Comparison of ENCODE assay signal across 14 cellular contexts in genomic region chr5:150163547-150164059, GRCh38. TPM values are rescaled to one million over a fixed set of nuclear protein-coding genes. Genes with fewer than 3 reads are reported as not detected.
DNase-seq lines count a peak whose midpoint lies in the region; ATAC-seq and TF ChIP-seq lines count a peak whose summit lies in the region.
"Had no signal": no experiment of that assay in that cellular context is flagged by ENCODE, and none has a peak within 500 bp of the region (broad histone marks: within the 10 kb centered on the region; RNA-seq: fewer than 3 reads in every experiment).

No MANE protein-coding gene starts in this region.

- no peaks in the 10 kb centered on the region for H3K9me3 Mint-ChIP-seq in stimulated activated effector memory CD8-positive, alpha-beta T cell treated with anti-CD3 and anti-CD28 coated beads, Interleukin-12 subunit alpha, Interleukin-12 subunit beta, amount 100 ng/mL, for 72 hours

- H3K36me3 ChIP-seq in GM23248 (ENCODE audit: low read depth) (no peaks in the 10 kb centered on the region), right atrium auricular region (no peaks in the 10 kb centered on the region)

- no peaks in the 10 kb centered on the region for H4K20me1 ChIP-seq in GM23248 (ENCODE audit: insufficient read depth)

- H3K27ac ChIP-seq in GM23248 = no peak overlapping the region
- H3K27ac ChIP-seq in right atrium auricular region = peak overlapping the region; percentile 54 to 68

- no peak overlapping the region for H3K9ac ChIP-seq in GM23248

- H3K9me3 ChIP-seq in GM23248 (ENCODE audit: low read depth) (no peaks in the 10 kb centered on the region), right atrium auricular region (no peaks in the 10 kb centered on the region)

- H3K4me1 Mint-ChIP-seq in stimulated activated effector memory CD8-positive, alpha-beta T cell treated with anti-CD3 and anti-CD28 coated beads, Interleukin-12 subunit alpha, Interleukin-12 subunit beta, amount 100 ng/mL, for 72 hours = peaks cover 10% of the 10 kb centered on the region

- H3K27me3 ChIP-seq in GM23248 (replicated peaks; ENCODE audit: insufficient read depth) (no peaks in the 10 kb centered on the region), right atrium auricular region (no peaks in the 10 kb centered on the region)

- H3K79me2 ChIP-seq in GM23248 (ENCODE audit: insufficient read depth) = no peaks in the 10 kb centered on the region

- 24% methylated on average over 13 of the region's 13 CpGs for WGBS in GM23248 (ENCODE audit: low coverage in 1 of 2, low lambda C conversion rate in 2 of 2, missing lambda C conversion rate in 2 of 2), 2 experiments

- no peaks in the 10 kb centered on the region for H3K36me3 Mint-ChIP-seq in stimulated activated effector memory CD8-positive, alpha-beta T cell treated with anti-CD3 and anti-CD28 coated beads, Interleukin-12 subunit alpha, Interleukin-12 subunit beta, amount 100 ng/mL, for 72 hours

- in situ Hi-C loops in GM23248 (cut with MboI) (no loop called here), astrocyte of the spinal cord (cut with HindIII; ENCODE audit: low sequenced_read_pairs) (no loop called here)

- H3K4me2 ChIP-seq in GM23248 (ENCODE audit: unreplicated experiment) = no peak overlapping the region

- H3K4me3 ChIP-seq in GM23248 (no peak overlapping the region), astrocyte of the spinal cord (ENCODE audit: low read depth, low read length) (no peak overlapping the region), right atrium auricular region (no peak overlapping the region)

- H3K9me2 ChIP-seq in GM23248 (ENCODE audit: insufficient read depth) = no peaks in the 10 kb centered on the region

- TF ChIP-seq CTCF in astrocyte of the spinal cord (IDR thresholded peaks at IDR 0.05; ENCODE audit: low read depth, low read length) (peak; percentile 8), right atrium auricular region (IDR thresholded peaks at IDR 0.05) (peak in 1 of 2 donors; percentile 38)

- peaks cover 26% of the 10 kb centered on the region for H3F3A ChIP-seq in GM23248 (ENCODE audit: insufficient read depth)

- H3K27ac Mint-ChIP-seq in stimulated activated effector memory CD8-positive, alpha-beta T cell treated with anti-CD3 and anti-CD28 coated beads, Interleukin-12 subunit alpha, Interleukin-12 subunit beta, amount 100 ng/mL, for 72 hours = peak overlapping the region; percentile 16

- H2AFZ ChIP-seq in GM23248 = 0 out of 2 replicates have a peak overlapping the region, but pooled peaks have one; percentile 44

- ATAC-seq in stimulated activated effector memory CD8-positive, alpha-beta T cell treated with anti-CD3 and anti-CD28 coated beads, Interleukin-12 subunit alpha, Interleukin-12 subunit beta, amount 100 ng/mL, for 72 hours = no peak
- ATAC-seq in HG03442 (IDR thresholded peaks at IDR 0.05; ENCODE audit: unreplicated experiment) = no peak
- ATAC-seq in HG02973 (IDR thresholded peaks at IDR 0.05; ENCODE audit: unreplicated experiment) = no peak

- peaks cover 34% of the 10 kb centered on the region for H3K4me1 ChIP-seq in GM23248 (ENCODE audit: insufficient read depth)
- peaks cover 0 to 56% of the 10 kb centered on the region in 2 donors for H3K4me1 ChIP-seq in right atrium auricular region

- no peak overlapping the region for H3K4me3 Mint-ChIP-seq in stimulated activated effector memory CD8-positive, alpha-beta T cell treated with anti-CD3 and anti-CD28 coated beads, Interleukin-12 subunit alpha, Interleukin-12 subunit beta, amount 100 ng/mL, for 72 hours

- DNase-seq in GM23248 (peak; percentile 65), astrocyte of the spinal cord (ENCODE audit: low read depth, low spot score) (no peak), right atrium auricular region (ENCODE audit: low spot score) (peak; percentile 81), ureter (ENCODE audit: low spot score) (no peak), NCI-H1105 treated with DMSO at 0.1 percent for 48 hours (lab: John Stamatoyannopoulos, UW) (no peak)
- DNase-seq in stimulated activated effector memory CD8-positive, alpha-beta T cell treated with anti-CD3 and anti-CD28 coated beads, Interleukin-12 subunit alpha, Interleukin-12 subunit beta, amount 100 ng/mL, for 72 hours (ENCODE audit: low spot score in 2 of 2) = no peak
- DNase-seq: DMS79, Kasumi-1, SW 1271 had no signal

RNA-seq across cellular contexts. Expression of gene CDX1, which starts 3.0 kb away (rescaled TPM):
- total RNA-seq in GM23248 (2014; rRNA removed; shearing (Covaris generic)) = not detected in 2 replicates
- polyA plus RNA-seq in GM23248 (2016; fragmentation: Nextera tagmentation; extraction: Ambion mirVana) = 0.19 TPM in 1 of 2 replicates, not detected in the other
- total RNA-seq in right atrium auricular region = not detected
- not detected for total RNA-seq in ureter
- total RNA-seq: astrocyte, myocyte, subcutaneous adipose tissue had no signal

RNA-seq across cellular contexts. Expression of gene PDGFRB, which starts 8.0 kb away (rescaled TPM):
- total RNA-seq in GM23248 (2014; rRNA removed; shearing (Covaris generic)) = 189 and 205 TPM in 2 replicates
- polyA plus RNA-seq in GM23248 (2016; fragmentation: Nextera tagmentation; extraction: Ambion mirVana) = 155 and 163 TPM in 2 replicates
- total RNA-seq in right atrium auricular region (10 to 100 TPM; 68.3 to 68.7 TPM), ureter (108 TPM)

RNA-seq across cellular contexts. Expression of gene SLC6A7, which starts 26.3 kb away (rescaled TPM):
- total RNA-seq in GM23248 (2014; rRNA removed; shearing (Covaris generic)) = not detected in 2 replicates
- polyA plus RNA-seq in GM23248 (2016; fragmentation: Nextera tagmentation; extraction: Ambion mirVana) = not detected in 2 replicates
- total RNA-seq in right atrium auricular region (not detected), ureter (0.10 TPM)
- total RNA-seq: astrocyte, myocyte had no signal

Comparison
In these comparisons a context has a peak if more than half of its experiments do, and no peak if none do; other contexts are left out.
1. DNase-seq: peak in GM23248 (single experiment) and right atrium auricular region (single experiment); none in astrocyte of the spinal cord (single experiment), stimulated activated effector memory CD8-positive, alpha-beta T cell treated with anti-CD3 and anti-CD28 coated beads, Interleukin-12 subunit alpha, Interleukin-12 subunit beta, amount 100 ng/mL, for 72 hours (0 of 2), ureter (single experiment) and NCI-H1105 treated with DMSO at 0.1 percent for 48 hours (single experiment).